1 cellular context compared by ENCODE assay signal in genomic region chr1:50427818-50428779, GRCh38.
TF ChIP-seq lines count a peak whose summit lies in the region.

No MANE protein-coding gene starts in this region.

TF ChIP-seq in SK-N-SH treated with all-trans-retinoic acid at 6 μM for 48 hours, 23 proteins besides CTCF, POLR2A, EP300 and RAD21 (continued from another document):
- TF ChIP-seq BACH2 (CRISPR knock-in tag; IDR thresholded peaks at IDR 0.05; ENCODE audit: borderline replicate concordance): no peak
TF ChIP-seq in SK-N-SH treated with all-trans-retinoic acid at 6 μM for 48 hours: peak in this region for 0.
